9 cellular contexts compared by ENCODE assay signal in genomic region chrX:128781506-128781905, GRCh38.
A peak's percentile ranks its signal among the peaks of the same experiment; 100 is the strongest.
DNase-seq lines count a peak whose midpoint lies in the region; ATAC-seq and TF ChIP-seq lines count a peak whose summit lies in the region.
"Had no signal": no experiment of that assay in that cellular context is flagged by ENCODE, and none has a peak within 500 bp of the region (broad histone marks: within the 10 kb centered on the region; RNA-seq: fewer than 3 reads in every experiment).

No MANE protein-coding gene starts in this region.

- H3K36me3 Mint-ChIP-seq in CD4-positive, CD25-positive, alpha-beta regulatory T cell: no peaks in the 10 kb centered on the region
- H3K36me3 Mint-ChIP-seq in stimulated activated memory B cell treated with anti-CD40 and anti-IgM and Interleukin-4, amounts not matched to agents 10 μg/mL and 1 μg/mL and 100 μg/mL, for 72 hours: no peaks in the 10 kb centered on the region
- H3K36me3 Mint-ChIP-seq: activated naive CD4-positive, alpha-beta T cell treated with anti-CD3 and anti-CD28 coated beads, Interleukin-2, amount 50 U/mL, for 24 hours had no signal

- peak in 2 of 3 donors; percentile 16 to 48 for DNase-seq in CD4-positive, CD25-positive, alpha-beta regulatory T cell
- DNase-seq in NCI-H2107 (lab: John Stamatoyannopoulos, UW): no peak
- no peak for DNase-seq in OCI-M2 (lab: John Stamatoyannopoulos, UW; ENCODE audit: unreplicated experiment)

- H3K4me2 ChIP-seq in OCI-LY1 (ENCODE audit: low read length): no peak overlapping the region

- no peak overlapping the region for H3K27ac ChIP-seq in CD4-positive, CD25-positive, alpha-beta regulatory T cell (ENCODE audit: insufficient read depth, low read length, poor library complexity, severe bottlenecking)
- H3K27ac ChIP-seq in OCI-LY1 (ENCODE audit: low read depth, low read length, poor library complexity, severe bottlenecking): no peak overlapping the region

- no peaks in the 10 kb centered on the region for H3K27me3 ChIP-seq in CD4-positive, CD25-positive, alpha-beta regulatory T cell (ENCODE audit: control insufficient read depth, insufficient read depth, low read length)
- no peaks in the 10 kb centered on the region for H3K27me3 ChIP-seq in OCI-LY1 (ENCODE audit: insufficient read depth, low read length)

- H3K27ac Mint-ChIP-seq in CD4-positive, CD25-positive, alpha-beta regulatory T cell: no peak overlapping the region
- H3K27ac Mint-ChIP-seq in stimulated activated memory B cell treated with anti-CD40 and anti-IgM and Interleukin-4, amounts not matched to agents 10 μg/mL and 1 μg/mL and 100 μg/mL, for 72 hours: no peak overlapping the region
- H3K27ac Mint-ChIP-seq: activated naive CD4-positive, alpha-beta T cell treated with anti-CD3 and anti-CD28 coated beads, Interleukin-2, amount 50 U/mL, for 24 hours had no signal

- ATAC-seq in CD4-positive, CD25-positive, alpha-beta regulatory T cell (ENCODE audit: low read depth in 2 of 2): no peak
- ATAC-seq in GM18858 (IDR thresholded peaks at IDR 0.05; ENCODE audit: unreplicated experiment) (peak; percentile 51), esophagus mucosa (peak; percentile 51), GM21528 (IDR thresholded peaks at IDR 0.05; ENCODE audit: low FRiP score, unreplicated experiment) (no peak)
- ATAC-seq in stimulated activated memory B cell treated with anti-CD40 and anti-IgM and Interleukin-4, amounts not matched to agents 10 μg/mL and 1 μg/mL and 100 μg/mL, for 72 hours: no peak

- no peak overlapping the region for H2AFZ ChIP-seq in OCI-LY1 (ENCODE audit: low read length)

- peak overlapping the region in 1 of 4 donors; percentile 39 for H3K4me3 Mint-ChIP-seq in CD4-positive, CD25-positive, alpha-beta regulatory T cell
- H3K4me3 Mint-ChIP-seq in stimulated activated memory B cell treated with anti-CD40 and anti-IgM and Interleukin-4, amounts not matched to agents 10 μg/mL and 1 μg/mL and 100 μg/mL, for 72 hours: no peak overlapping the region
- H3K4me3 Mint-ChIP-seq: activated naive CD4-positive, alpha-beta T cell treated with anti-CD3 and anti-CD28 coated beads, Interleukin-2, amount 50 U/mL, for 24 hours had no signal

- peaks cover 0 to 9% (median 0%) of the 10 kb centered on the region in 7 donors for H3K9me3 Mint-ChIP-seq in CD4-positive, CD25-positive, alpha-beta regulatory T cell
- no peaks in the 10 kb centered on the region for H3K9me3 Mint-ChIP-seq in stimulated activated memory B cell treated with anti-CD40 and anti-IgM and Interleukin-4, amounts not matched to agents 10 μg/mL and 1 μg/mL and 100 μg/mL, for 72 hours

- H3K9me3 ChIP-seq in CD4-positive, CD25-positive, alpha-beta regulatory T cell (ENCODE audit: control insufficient read depth in 2 of 2, low read length in 2 of 2): no peaks in the 10 kb centered on the region
- H3K9me3 ChIP-seq in OCI-LY1 (ENCODE audit: low read length): no peaks in the 10 kb centered on the region

- no peaks in the 10 kb centered on the region for H3F3A ChIP-seq in OCI-LY1 (ENCODE audit: insufficient read depth, low read length)

- H3K4me1 Mint-ChIP-seq in CD4-positive, CD25-positive, alpha-beta regulatory T cell: peaks cover 0 to 30% (median 8%) of the 10 kb centered on the region in 4 donors
- H3K4me1 Mint-ChIP-seq in stimulated activated memory B cell treated with anti-CD40 and anti-IgM and Interleukin-4, amounts not matched to agents 10 μg/mL and 1 μg/mL and 100 μg/mL, for 72 hours: peaks cover 7% of the 10 kb centered on the region

- no peaks in the 10 kb centered on the region for H3K79me2 ChIP-seq in OCI-LY1 (ENCODE audit: insufficient read depth, low read length)

- H3K36me3 ChIP-seq in CD4-positive, CD25-positive, alpha-beta regulatory T cell (ENCODE audit: control insufficient read depth, insufficient read depth, low read length): no peaks in the 10 kb centered on the region
- no peaks in the 10 kb centered on the region for H3K36me3 ChIP-seq in OCI-LY1 (ENCODE audit: insufficient read depth, low read length)

- no peaks in the 10 kb centered on the region for H3K9me2 ChIP-seq in OCI-LY1 (ENCODE audit: low read depth, low read length)

- H3K9ac ChIP-seq in OCI-LY1 (ENCODE audit: low read length): no peak overlapping the region

- H3K4me1 ChIP-seq in CD4-positive, CD25-positive, alpha-beta regulatory T cell (ENCODE audit: control insufficient read depth, insufficient read depth, low read length, poor library complexity, severe bottlenecking): no peaks in the 10 kb centered on the region
- peaks cover 16% of the 10 kb centered on the region for H3K4me1 ChIP-seq in OCI-LY1 (ENCODE audit: insufficient read depth, low read length, severe bottlenecking)

- H3K27me3 Mint-ChIP-seq in CD4-positive, CD25-positive, alpha-beta regulatory T cell: no peaks in the 10 kb centered on the region
- no peaks in the 10 kb centered on the region for H3K27me3 Mint-ChIP-seq in stimulated activated memory B cell treated with anti-CD40 and anti-IgM and Interleukin-4, amounts not matched to agents 10 μg/mL and 1 μg/mL and 100 μg/mL, for 72 hours
- H3K27me3 Mint-ChIP-seq: activated naive CD4-positive, alpha-beta T cell treated with anti-CD3 and anti-CD28 coated beads, Interleukin-2, amount 50 U/mL, for 24 hours had no signal

- TF ChIP-seq CTCF in OCI-LY1 (IDR thresholded peaks at IDR 0.05; ENCODE audit: low read length): peak; percentile 41; the same call in 1 of the 2 replicates

- no peaks in the 10 kb centered on the region for H4K20me1 ChIP-seq in OCI-LY1 (ENCODE audit: insufficient read depth, low read length)

- H3K4me3 ChIP-seq in CD4-positive, CD25-positive, alpha-beta regulatory T cell (ENCODE audit: low read depth, low read length): no peak overlapping the region
- no peak overlapping the region for H3K4me3 ChIP-seq in OCI-LY1 (ENCODE audit: low read depth, low read length, poor library complexity, severe bottlenecking)

Comparison
In these comparisons a context has a peak if more than half of its experiments do, and no peak if none do; other contexts are left out.
1. ATAC-seq: peak in GM18858 (single experiment) and esophagus mucosa (single experiment); none in CD4-positive, CD25-positive, alpha-beta regulatory T cell (0 of 2), GM21528 (single experiment) and stimulated activated memory B cell treated with anti-CD40 and anti-IgM and Interleukin-4, amounts not matched to agents 10 μg/mL and 1 μg/mL and 100 μg/mL, for 72 hours (single experiment).
2. DNase-seq: peak in CD4-positive, CD25-positive, alpha-beta regulatory T cell (2 of 3); none in NCI-H2107 (single experiment) and OCI-M2 (single experiment).